1 cellular context compared by ENCODE assay signal in the genomic region with DNA sequence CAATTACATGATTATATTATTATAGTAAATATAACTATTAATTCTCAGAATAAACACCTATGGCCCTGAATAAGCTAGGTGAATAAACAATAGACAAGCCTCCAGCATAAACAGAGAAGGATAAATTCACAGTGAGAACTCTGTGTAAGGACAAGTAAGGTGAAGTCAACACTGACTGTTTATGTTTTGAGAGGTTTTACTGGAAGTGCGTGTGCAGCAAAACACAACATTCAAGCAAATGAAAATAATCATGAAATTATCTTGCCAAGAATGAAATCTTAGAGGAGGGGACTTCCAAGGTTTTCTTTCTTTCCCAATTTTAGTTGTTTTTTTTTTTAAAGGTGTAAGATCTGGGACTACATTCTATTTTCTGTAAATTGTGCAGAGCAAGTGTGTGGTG.
TF ChIP-seq lines count a peak whose summit lies in the region.

No MANE protein-coding gene starts in this region.

TF ChIP-seq in GM12878, 131 proteins besides CTCF, POLR2A, EP300 and RAD21 (continued from another document):
- TF ChIP-seq BACH1 (IDR thresholded peaks at IDR 0.05; ENCODE audit: borderline replicate concordance) (no peak), ETV6 (conservative IDR thresholded peaks at IDR 0.05 in 1 of 2, IDR thresholded peaks at IDR 0.05 in 1 of 2; ENCODE audit: borderline replicate concordance in 1 of 2, low read depth in 1 of 2) (no peak), ZNF274 (IDR thresholded peaks at IDR 0.05; ENCODE audit: insufficient read depth, insufficient read length) (no peak)
- TF ChIP-seq, protein P1, sequence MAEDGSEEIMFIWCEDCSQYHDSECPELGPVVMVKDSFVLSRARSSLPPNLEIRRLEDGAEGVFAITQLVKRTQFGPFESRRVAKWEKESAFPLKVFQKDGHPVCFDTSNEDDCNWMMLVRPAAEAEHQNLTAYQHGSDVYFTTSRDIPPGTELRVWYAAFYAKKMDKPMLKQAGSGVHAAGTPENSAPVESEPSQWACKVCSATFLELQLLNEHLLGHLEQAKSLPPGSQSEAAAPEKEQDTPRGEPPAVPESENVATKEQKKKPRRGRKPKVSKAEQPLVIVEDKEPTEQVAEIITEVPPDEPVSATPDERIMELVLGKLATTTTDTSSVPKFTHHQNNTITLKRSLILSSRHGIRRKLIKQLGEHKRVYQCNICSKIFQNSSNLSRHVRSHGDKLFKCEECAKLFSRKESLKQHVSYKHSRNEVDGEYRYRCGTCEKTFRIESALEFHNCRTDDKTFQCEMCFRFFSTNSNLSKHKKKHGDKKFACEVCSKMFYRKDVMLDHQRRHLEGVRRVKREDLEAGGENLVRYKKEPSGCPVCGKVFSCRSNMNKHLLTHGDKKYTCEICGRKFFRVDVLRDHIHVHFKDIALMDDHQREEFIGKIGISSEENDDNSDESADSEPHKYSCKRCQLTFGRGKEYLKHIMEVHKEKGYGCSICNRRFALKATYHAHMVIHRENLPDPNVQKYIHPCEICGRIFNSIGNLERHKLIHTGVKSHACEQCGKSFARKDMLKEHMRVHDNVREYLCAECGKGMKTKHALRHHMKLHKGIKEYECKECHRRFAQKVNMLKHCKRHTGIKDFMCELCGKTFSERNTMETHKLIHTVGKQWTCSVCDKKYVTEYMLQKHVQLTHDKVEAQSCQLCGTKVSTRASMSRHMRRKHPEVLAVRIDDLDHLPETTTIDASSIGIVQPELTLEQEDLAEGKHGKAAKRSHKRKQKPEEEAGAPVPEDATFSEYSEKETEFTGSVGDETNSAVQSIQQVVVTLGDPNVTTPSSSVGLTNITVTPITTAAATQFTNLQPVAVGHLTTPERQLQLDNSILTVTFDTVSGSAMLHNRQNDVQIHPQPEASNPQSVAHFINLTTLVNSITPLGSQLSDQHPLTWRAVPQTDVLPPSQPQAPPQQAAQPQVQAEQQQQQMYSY (CRISPR knock-in tag; IDR thresholded peaks at IDR 0.05) = no peak
